In the genomic region with DNA sequence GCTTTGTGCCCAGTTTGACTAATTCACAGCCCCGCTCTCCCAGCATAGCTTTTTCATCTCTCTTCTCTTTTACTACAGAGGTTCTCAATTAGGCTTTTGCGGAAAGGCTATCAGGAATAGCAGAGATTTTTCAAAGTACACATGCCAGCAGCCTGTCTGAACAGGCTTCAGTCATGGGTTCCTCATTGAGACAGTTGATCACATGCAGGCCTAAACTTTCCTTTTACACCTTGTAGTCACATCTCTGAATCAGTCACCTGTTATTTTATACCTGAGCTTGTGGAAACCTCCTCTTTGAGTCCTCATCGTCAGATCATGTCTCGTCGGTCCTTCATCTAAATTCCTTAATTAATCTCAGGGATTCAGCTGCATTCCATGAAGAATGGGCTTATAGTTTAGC, we compare ENCODE assay signal across 9 cellular contexts.
"Had no signal": no experiment of that assay in that cellular context is flagged by ENCODE, and none has a peak within 500 bp of the region (broad histone marks: within the 10 kb centered on the region; RNA-seq: fewer than 3 reads in every experiment).

No MANE protein-coding gene starts in this region.

- H3K27ac Mint-ChIP-seq: activated naive CD8-positive, alpha-beta T cell; activated T-helper 2 cell treated with anti-CD3 and anti-CD28 coated beads, Interferon-gamma antibody, Interleukin-2, Interleukin-4, amounts not matched to agents 10 μg/mL and 5 μg/mL and 100 μg/mL, durations not matched to agents 14 hours and 24 hours and 36 hours; memory B cell had no signal

- H3K4me3 Mint-ChIP-seq: activated naive CD8-positive, alpha-beta T cell; memory B cell had no signal

- H3K4me3 ChIP-seq: left lung had no signal

- H3K4me1 ChIP-seq: left lung had no signal

- DNase-seq: head of caudate nucleus; left lung; stimulated activated CD4-positive, alpha-beta T cell treated with anti-CD3 and anti-CD28 coated beads, Interleukin-2, amount 100 ng/mL, for 24 hours; stimulated activated naive CD4-positive, alpha-beta T cell had no signal

- H3K4me1 Mint-ChIP-seq: memory B cell had no signal

- H3K27ac ChIP-seq: left lung had no signal

- H3K36me3 Mint-ChIP-seq: activated naive CD8-positive, alpha-beta T cell; memory B cell had no signal

- FAIRE-seq: endometrium, TTC549 had no signal

- H3K27me3 ChIP-seq: left lung had no signal

- H3K36me3 ChIP-seq: left lung had no signal

- H3K27me3 Mint-ChIP-seq: activated naive CD8-positive, alpha-beta T cell had no signal
